8 cellular contexts compared by ENCODE assay signal in genomic region chr1:53220171-53220961, GRCh38.
DNase-seq lines count a peak whose midpoint lies in the region; ATAC-seq and TF ChIP-seq lines count a peak whose summit lies in the region.

Gene CZIB, minus strand, starts transcription at chr1:53220634. Its CDS starts 59 bp downstream, at chr1:53220575.

- ATAC-seq in HG03439 (IDR thresholded peaks at IDR 0.05; ENCODE audit: unreplicated experiment) = peak; percentile 90

- H3K27ac ChIP-seq in cingulate gyrus (ENCODE audit: low read depth, low read length) = peak within 1 kb of the TSS; percentile 95

- peak; percentile 98 for TF ChIP-seq POLR2A in GM19193 (IDR thresholded peaks at IDR 0.05; ENCODE audit: extremely low read depth, insufficient read depth, insufficient read length)

- peak; percentile 74 to 76 for DNase-seq in AML-193 (lab: John Stamatoyannopoulos, UW)
- peak; percentile 82 for DNase-seq in NCI-H510A treated with DMSO at 0.1 percent for 48 hours (lab: John Stamatoyannopoulos, UW)
- DNase-seq in activated CD4-positive, alpha-beta T cell treated with anti-CD3 and anti-CD28 coated beads for 4 hours = peak; percentile 92 to 93
- peak; percentile 94 for DNase-seq in kidney tubule cell (ENCODE audit: low spot score)
- peak; percentile 88 to 95 (median 94) for DNase-seq in stimulated activated CD4-positive, alpha-beta T cell treated with anti-CD3 and anti-CD28 coated beads, Interleukin-1b, Interleukin-23, amount 100 ng/mL, for 24 hours (ENCODE audit: low read depth in 4 of 4, low spot score in 1 of 4)

Comparison
In these comparisons a context has a peak if more than half of its experiments do, and no peak if none do; other contexts are left out.
1. Peak in every context shown above with its lines: DNase-seq, ATAC-seq and H3K27ac ChIP-seq.